Comparison of ENCODE assay signal across 11 cellular contexts in genomic region chr3:118641608-118642007, GRCh38.
DNase-seq lines count a peak whose midpoint lies in the region; ATAC-seq and TF ChIP-seq lines count a peak whose summit lies in the region.
"Had no signal": no experiment of that assay in that cellular context is flagged by ENCODE, and none has a peak within 500 bp of the region (broad histone marks: within the 10 kb centered on the region; RNA-seq: fewer than 3 reads in every experiment).

No MANE protein-coding gene starts in this region.

- H3K36me3 Mint-ChIP-seq in activated CD4-positive, alpha-beta T cell treated with anti-CD3 and anti-CD28 coated beads, Interleukin-2, amount 10 ng/mL, durations not matched to agents 7 days and 5 days (ENCODE audit: low read depth) = no peaks in the 10 kb centered on the region
- no peaks in the 10 kb centered on the region for H3K36me3 Mint-ChIP-seq in T-helper 17 cell (ENCODE audit: low read depth)
- H3K36me3 Mint-ChIP-seq in mesothelial cell of epicardium = no peaks in the 10 kb centered on the region

- no peak for TF ChIP-seq POLR2A in Peyer's patch (IDR thresholded peaks at IDR 0.05)

- H3K36me3 ChIP-seq in Peyer's patch (no peaks in the 10 kb centered on the region), aorta (ENCODE audit: control insufficient read depth in 1 of 2, insufficient read depth in 2 of 2, low read length in 1 of 2) (no peaks in the 10 kb centered on the region)
- H3K36me3 ChIP-seq: breast epithelium had no signal

- H3K27ac Mint-ChIP-seq in activated CD4-positive, alpha-beta T cell treated with anti-CD3 and anti-CD28 coated beads, Interleukin-2, amount 10 ng/mL, durations not matched to agents 7 days and 5 days = no peak overlapping the region
- H3K27ac Mint-ChIP-seq in T-helper 17 cell = no peak overlapping the region
- H3K27ac Mint-ChIP-seq in mesothelial cell of epicardium = no peak overlapping the region

- TF ChIP-seq CTCF in mesothelial cell of epicardium (IDR thresholded peaks at IDR 0.05; ENCODE audit: unreplicated experiment) = no peak
- no peak for TF ChIP-seq CTCF in Peyer's patch (IDR thresholded peaks at IDR 0.05)

- H3K4me3 ChIP-seq in Peyer's patch (no peak overlapping the region), aorta (ENCODE audit: low read length in 2 of 2) (no peak overlapping the region)
- H3K4me3 ChIP-seq: breast epithelium had no signal

- H3K27ac ChIP-seq in Peyer's patch (no peak overlapping the region), aorta (ENCODE audit: low read depth in 1 of 2, low read length in 2 of 2) (no peak overlapping the region)
- H3K27ac ChIP-seq: breast epithelium had no signal

- H3K4me1 ChIP-seq in Peyer's patch (no peaks in the 10 kb centered on the region), aorta (ENCODE audit: control insufficient read depth in 1 of 2, insufficient read depth in 2 of 2, low read length in 2 of 2) (no peaks in the 10 kb centered on the region)
- H3K4me1 ChIP-seq: breast epithelium had no signal

- H3K9me3 ChIP-seq in T-helper 17 cell (ENCODE audit: control insufficient read depth, low read length, poor library complexity, severe bottlenecking) (no peaks in the 10 kb centered on the region), Peyer's patch (no peaks in the 10 kb centered on the region), aorta (ENCODE audit: control insufficient read depth, low read length) (peaks cover 3% of the 10 kb centered on the region)
- H3K9me3 ChIP-seq: breast epithelium had no signal

- no peaks in the 10 kb centered on the region for H3K9me3 Mint-ChIP-seq in activated CD4-positive, alpha-beta T cell treated with anti-CD3 and anti-CD28 coated beads, Interleukin-2, amount 10 ng/mL, durations not matched to agents 7 days and 5 days
- no peaks in the 10 kb centered on the region for H3K9me3 Mint-ChIP-seq in mesothelial cell of epicardium

- no peak overlapping the region for H3K4me3 Mint-ChIP-seq in activated CD4-positive, alpha-beta T cell treated with anti-CD3 and anti-CD28 coated beads, Interleukin-2, amount 10 ng/mL, durations not matched to agents 7 days and 5 days
- H3K4me3 Mint-ChIP-seq in T-helper 17 cell (no peak overlapping the region), mesothelial cell of epicardium (no peak overlapping the region)

- H3K27me3 ChIP-seq in Peyer's patch (no peaks in the 10 kb centered on the region), aorta (ENCODE audit: control insufficient read depth in 1 of 2, insufficient read depth in 2 of 2, low read length in 1 of 2) (no peaks in the 10 kb centered on the region)
- H3K27me3 ChIP-seq: breast epithelium had no signal

- ATAC-seq in HG03442 (IDR thresholded peaks at IDR 0.05; ENCODE audit: unreplicated experiment) (peak; percentile 76), T-helper 17 cell (peak; percentile 55), aorta (ENCODE audit: low FRiP score) (no peak)

- no peaks in the 10 kb centered on the region for H3K27me3 Mint-ChIP-seq in activated CD4-positive, alpha-beta T cell treated with anti-CD3 and anti-CD28 coated beads, Interleukin-2, amount 10 ng/mL, durations not matched to agents 7 days and 5 days
- H3K27me3 Mint-ChIP-seq in T-helper 17 cell (peaks cover 4% of the 10 kb centered on the region), mesothelial cell of epicardium (ENCODE audit: low read depth) (peaks cover 56% of the 10 kb centered on the region)

- CTCF ChIA-PET in activated CD4-positive, alpha-beta T cell treated with anti-CD3 and anti-CD28 coated beads, Interleukin-2, amount 10 ng/mL, durations not matched to agents 7 days and 5 days (lab: Charles Lee) = no interaction called here

- intact Hi-C loops in aorta (cut with DNase I) = no loop called here

- no peaks in the 10 kb centered on the region for H3K4me1 Mint-ChIP-seq in activated CD4-positive, alpha-beta T cell treated with anti-CD3 and anti-CD28 coated beads, Interleukin-2, amount 10 ng/mL, durations not matched to agents 7 days and 5 days
- H3K4me1 Mint-ChIP-seq in T-helper 17 cell (no peaks in the 10 kb centered on the region), mesothelial cell of epicardium (peaks cover 3% of the 10 kb centered on the region)

- WGBS in aorta, 2 donors = 21% methylated on average over 4 of the region's 4 CpGs

- DNase-seq in activated CD4-positive, alpha-beta T cell treated with anti-CD3 and anti-CD28 coated beads, Interleukin-2, amount 10 ng/mL, durations not matched to agents 7 days and 5 days = peak; percentile 11
- DNase-seq in activated CD4-positive, alpha-beta T cell treated with anti-CD3 and anti-CD28 coated beads for 48 hours = no peak
- DNase-seq in T-helper 17 cell (no peak), superior temporal gyrus (ENCODE audit: extremely low spot score) (peak; percentile 60), mesothelial cell of epicardium (ENCODE audit: low spot score in 2 of 2, unreplicated experiment in 2 of 2) (no peak), Peyer's patch (no peak), aorta (no peak)
- DNase-seq: GOT3, kidney glomerular epithelial cell had no signal

- POLR2A ChIA-PET in activated CD4-positive, alpha-beta T cell treated with anti-CD3 and anti-CD28 coated beads, Interleukin-2, amount 10 ng/mL, durations not matched to agents 7 days and 5 days (lab: Charles Lee) = no interaction called here

Comparison
In these comparisons a context has a peak if more than half of its experiments do, and no peak if none do; other contexts are left out.
1. DNase-seq: peak in activated CD4-positive, alpha-beta T cell treated with anti-CD3 and anti-CD28 coated beads, Interleukin-2, amount 10 ng/mL, durations not matched to agents 7 days and 5 days (single experiment) and superior temporal gyrus (single experiment); none in activated CD4-positive, alpha-beta T cell treated with anti-CD3 and anti-CD28 coated beads for 48 hours (single experiment), T-helper 17 cell (0 of 3), mesothelial cell of epicardium (0 of 2), Peyer's patch (0 of 3) and aorta (0 of 2).